11 cellular contexts compared by ENCODE assay signal in genomic region chr3:62529230-62529629, GRCh38.
DNase-seq lines count a peak whose midpoint lies in the region; ATAC-seq and TF ChIP-seq lines count a peak whose summit lies in the region.
"Had no signal": no experiment of that assay in that cellular context is flagged by ENCODE, and none has a peak within 500 bp of the region (broad histone marks: within the 10 kb centered on the region; RNA-seq: fewer than 3 reads in every experiment).

No MANE protein-coding gene starts in this region.

- TF ChIP-seq RAD21 in IMR-90 (IDR thresholded peaks at IDR 0.05; ENCODE audit: low read length): no peak

- H3K36me3 ChIP-seq in BE2C (no peaks in the 10 kb centered on the region), IMR-90 (ENCODE audit: control insufficient read depth, insufficient read depth, low read length) (no peaks in the 10 kb centered on the region)

- DNase-seq in BE2C (peak; percentile 36), IMR-90 (peak; percentile 8), astrocyte of the hippocampus (ENCODE audit: low read depth, low spot score) (peak; percentile 65), iris pigment epithelial cell (ENCODE audit: low read depth) (peak; percentile 23), DMS79 treated with DMSO at 0.1 percent for 48 hours (lab: John Stamatoyannopoulos, UW) (no peak), NCI-H82 (lab: John Stamatoyannopoulos, UW) (no peak)
- DNase-seq: activated CD4-positive, CD25-positive, alpha-beta regulatory T cell; naive thymus-derived CD4-positive, alpha-beta T cell; NCI-H1048 had no signal

- no peak overlapping the region for H4K8ac ChIP-seq in IMR-90 (ENCODE audit: low read depth in 2 of 2, low read length in 2 of 2)

- H3K14ac ChIP-seq in IMR-90 (replicated peaks; ENCODE audit: low read depth, low read length): no peak overlapping the region

- H2AK5ac ChIP-seq in IMR-90 (ENCODE audit: low read depth, low read length): no peak overlapping the region

- H3K18ac ChIP-seq in IMR-90 (ENCODE audit: low read depth, low read length): no peak overlapping the region

- no peak for TF ChIP-seq POLR2A in IMR-90 (IDR thresholded peaks at IDR 0.05; ENCODE audit: low read depth, low read length)

- H2BK15ac ChIP-seq in IMR-90 (ENCODE audit: low read depth, low read length): no peak overlapping the region

- POLR2A ChIA-PET in IMR-90 (lab: Charles Lee; ENCODE audit: unreplicated experiment): no interaction called here

- no peak overlapping the region for H3K23ac ChIP-seq in IMR-90 (ENCODE audit: low read depth, low read length)

- no peak overlapping the region for H4K5ac ChIP-seq in IMR-90 (ENCODE audit: low read depth, low read length)

- BruUV-seq in IMR-90 (replicated peaks; lab: Mats Ljungman, UMichigan): no TSS peak

- no peaks in the 10 kb centered on the region for H3K79me1 ChIP-seq in IMR-90 (ENCODE audit: low read depth in 1 of 2, low read length in 2 of 2)

- H2AK9ac ChIP-seq in IMR-90 (replicated peaks; ENCODE audit: low read depth, low read length, poor library complexity): no peak overlapping the region

- H3K4me1 ChIP-seq in BE2C (peaks cover 22% of the 10 kb centered on the region), IMR-90 (ENCODE audit: control insufficient read depth, insufficient read depth, low read length) (no peaks in the 10 kb centered on the region)

- intact Hi-C loops in IMR-90 (cut with micrococcal nuclease): no loop called here

- no peak overlapping the region for H2BK20ac ChIP-seq in IMR-90 (ENCODE audit: low read depth, low read length)

- H3K27ac ChIP-seq in IMR-90 (ENCODE audit: insufficient read depth, low read length): no peak overlapping the region

- ATAC-seq in IMR-90 (ENCODE audit: low read depth) (no peak), HG03354 (IDR thresholded peaks at IDR 0.05; ENCODE audit: poor library complexity, severe bottlenecking, unreplicated experiment) (no peak), GM18519 (IDR thresholded peaks at IDR 0.05; ENCODE audit: low FRiP score, unreplicated experiment) (no peak)
- ATAC-seq: naive thymus-derived CD4-positive, alpha-beta T cell had no signal

- H2BK120ac ChIP-seq in IMR-90 (ENCODE audit: low read depth, low read length): no peak overlapping the region

- H2BK5ac ChIP-seq in IMR-90 (ENCODE audit: low read depth, low read length, poor library complexity, severe bottlenecking): no peak overlapping the region

- CTCF ChIA-PET in IMR-90 (lab: Yijun Ruan, JAX): no interaction called here

- H3K56ac ChIP-seq in IMR-90 (ENCODE audit: extremely low read depth, insufficient read depth, low read length): no peak overlapping the region

- TF ChIP-seq CTCF in BE2C (IDR thresholded peaks at IDR 0.05; ENCODE audit: low read depth, low read length): no peak
- TF ChIP-seq CTCF in IMR-90 (conservative IDR thresholded peaks at IDR 0.05; ENCODE audit: low read depth, low read length): no peak

- no peak overlapping the region for H3K9ac ChIP-seq in IMR-90 (ENCODE audit: low read depth, low read length)

- H4K20me1 ChIP-seq in IMR-90 (ENCODE audit: insufficient read depth, low read length): no peaks in the 10 kb centered on the region

- dilution Hi-C loops in IMR-90 (cut with HindIII; ENCODE audit: low sequenced_read_pairs, unreplicated experiment): no loop called here

- in situ Hi-C loops in IMR-90 (cut with MboI; ENCODE audit: low sequenced_read_pairs): no loop called here

- H3K9me3 ChIP-seq in BE2C: no peaks in the 10 kb centered on the region
- H3K9me3 ChIP-seq in IMR-90 (ENCODE audit: control insufficient read depth, insufficient read depth, low read length): no peaks in the 10 kb centered on the region

- no peak overlapping the region for H3K4me2 ChIP-seq in IMR-90 (ENCODE audit: low read depth, low read length)

- 18% methylated on average over 2 of the region's 4 CpGs; no CpG with 5 or more reads in 1 of the 2 experiments for WGBS in IMR-90 (ENCODE audit: extremely low coverage in 2 of 2, insufficient read length in 1 of 2), 2 experiments

- H3K9me1 ChIP-seq in IMR-90 (ENCODE audit: insufficient read depth, low read length): no peaks in the 10 kb centered on the region

- H3K4me3 ChIP-seq in BE2C (ENCODE audit: low read depth, low read length) (no peak overlapping the region), IMR-90 (ENCODE audit: insufficient read depth, low read depth, low read length) (no peak overlapping the region)

- no peak overlapping the region for H3K4ac ChIP-seq in IMR-90 (ENCODE audit: low read depth, low read length)

- H2AFZ ChIP-seq in IMR-90 (replicated peaks; ENCODE audit: low read length, poor library complexity): no peak overlapping the region

- H3K27me3 ChIP-seq in BE2C (no peaks in the 10 kb centered on the region), IMR-90 (ENCODE audit: control insufficient read depth, insufficient read depth, low read length) (no peaks in the 10 kb centered on the region)

- no peak overlapping the region for H4K91ac ChIP-seq in IMR-90 (ENCODE audit: insufficient read depth, low read depth, low read length)

TF ChIP-seq in IMR-90, 13 proteins besides CTCF, POLR2A, EP300 and RAD21:
- no peak for TF ChIP-seq FOS (IDR thresholded peaks at IDR 0.05; ENCODE audit: low read depth, low read length)
- TF ChIP-seq CEBPB (IDR thresholded peaks at IDR 0.05; ENCODE audit: low read depth, low read length): no peak
- no peak for TF ChIP-seq BHLHE40 (IDR thresholded peaks at IDR 0.05; ENCODE audit: low read depth, low read length)
- no peak for TF ChIP-seq USF2 (IDR thresholded peaks at IDR 0.05; ENCODE audit: low read depth, low read length)
- no peak for TF ChIP-seq RCOR1 (IDR thresholded peaks at IDR 0.05; ENCODE audit: insufficient replicate concordance, low read length)
- no peak for TF ChIP-seq MXI1 (IDR thresholded peaks at IDR 0.05; ENCODE audit: borderline replicate concordance, low read depth, low read length)
- no peak for TF ChIP-seq MAZ (IDR thresholded peaks at IDR 0.05; ENCODE audit: borderline replicate concordance, low read depth, low read length)
- TF ChIP-seq RFX5 (IDR thresholded peaks at IDR 0.05; ENCODE audit: low read depth, low read length): no peak
- no peak for TF ChIP-seq SMC3 (IDR thresholded peaks at IDR 0.05; ENCODE audit: low read depth, low read length)
- TF ChIP-seq CHD1 (IDR thresholded peaks at IDR 0.05; ENCODE audit: low read depth, low read length): no peak
- no peak for TF ChIP-seq ELK1 (IDR thresholded peaks at IDR 0.05; ENCODE audit: borderline replicate concordance, low read depth, low read length)
- TF ChIP-seq NFE2L2 (IDR thresholded peaks at IDR 0.05; ENCODE audit: low read depth, low read length): no peak
- TF ChIP-seq MAFK (IDR thresholded peaks at IDR 0.05; ENCODE audit: low read depth, low read length): no peak

Comparison
In these comparisons a context has a peak if more than half of its experiments do, and no peak if none do; other contexts are left out.
1. DNase-seq: peak in BE2C (single experiment), IMR-90 (single experiment), astrocyte of the hippocampus (single experiment) and iris pigment epithelial cell (single experiment); none in DMS79 treated with DMSO at 0.1 percent for 48 hours (single experiment) and NCI-H82 (single experiment).